23 cellular contexts compared by ENCODE assay signal in the genomic region with DNA sequence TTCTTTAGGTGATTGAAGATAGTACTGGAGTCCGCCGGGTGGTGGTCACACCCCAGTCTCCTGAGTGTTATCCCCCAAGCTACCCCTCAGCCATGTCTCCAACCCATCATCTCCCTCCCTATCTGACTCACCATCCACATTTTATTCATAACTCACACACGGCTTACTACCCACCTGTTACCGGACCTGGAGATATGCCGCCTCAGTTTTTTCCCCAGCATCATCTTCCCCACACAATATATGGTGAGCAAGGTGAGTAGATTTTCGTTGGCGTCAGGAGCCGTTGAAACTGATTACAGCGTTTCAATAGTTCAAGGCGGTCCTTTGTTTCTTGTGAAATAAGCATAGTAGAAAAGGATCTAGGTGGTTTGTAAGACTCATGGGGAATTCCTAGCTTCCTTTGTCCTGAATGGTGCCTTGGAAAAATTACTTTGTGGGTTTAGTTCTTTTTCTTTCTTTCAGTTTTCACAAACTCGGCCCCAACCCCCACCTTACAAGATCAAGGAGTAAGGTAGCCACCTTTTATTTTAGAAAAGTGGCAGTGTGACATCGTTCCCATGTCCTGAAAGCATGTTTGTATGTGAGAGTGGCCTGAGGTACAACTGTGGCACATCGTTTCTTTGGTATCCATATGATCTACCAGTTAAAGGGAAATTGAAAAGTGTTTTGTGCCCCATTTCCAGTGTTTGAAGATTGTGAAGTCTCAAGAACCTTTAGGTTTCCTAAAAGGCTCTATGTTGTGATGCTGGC.
DNase-seq lines count a peak whose midpoint lies in the region; ATAC-seq and TF ChIP-seq lines count a peak whose summit lies in the region.
"Had no signal": no experiment of that assay in that cellular context is flagged by ENCODE, and none has a peak within 500 bp of the region (broad histone marks: within the 10 kb centered on the region; RNA-seq: fewer than 3 reads in every experiment).

No MANE protein-coding gene starts in this region.

- H3K4me1 ChIP-seq in HUES48 (ENCODE audit: control insufficient read depth, insufficient read depth, low read length) (peaks cover 28% of the 10 kb centered on the region), osteoblast (ENCODE audit: insufficient read depth, low read length) (peaks cover 12% of the 10 kb centered on the region), heart left ventricle (peaks cover 0 to 49% (median 16%) of the 10 kb centered on the region in 12 donors)

- H3K9me3 ChIP-seq in HUES48 (ENCODE audit: control insufficient read depth, insufficient read depth, low read length), result no peaks in the 10 kb centered on the region
- no peaks in the 10 kb centered on the region for H3K9me3 ChIP-seq in osteoblast (ENCODE audit: low read depth, low read length)
- H3K9me3 ChIP-seq in heart left ventricle, result peaks cover 0 to 8% (median 0%) of the 10 kb centered on the region in 12 donors
- H3K9me3 ChIP-seq: MG63, neutrophil had no signal

- peaks cover 42 to 50% of the 10 kb centered on the region in 2 donors for H3K36me3 Mint-ChIP-seq in CD14-positive monocyte

- intact Hi-C loops in CD14-positive monocyte (cut with micrococcal nuclease) (no loop called here), heart left ventricle (cut with DNase I) (no loop called here)

- no peak overlapping the region for H3K4me3 Mint-ChIP-seq in CD14-positive monocyte
- H3K4me3 Mint-ChIP-seq: activated CD8-positive, alpha-beta T cell treated with anti-CD3 and anti-CD28 coated beads for 36 hours; stimulated activated effector memory CD8-positive, alpha-beta T cell treated with anti-CD3 and anti-CD28 coated beads, Interleukin-12 subunit alpha, Interleukin-12 subunit beta, amount 100 ng/mL, for 72 hours had no signal

- no peak overlapping the region for H2AFZ ChIP-seq in osteoblast (ENCODE audit: low read length)

- ATAC-seq in heart left ventricle, result no peak
- ATAC-seq: activated CD8-positive, alpha-beta T cell treated with anti-CD3 and anti-CD28 coated beads for 36 hours; left cardiac atrium; stimulated activated effector memory CD8-positive, alpha-beta T cell treated with anti-CD3 and anti-CD28 coated beads, Interleukin-12 subunit alpha, Interleukin-12 subunit beta, amount 100 ng/mL, for 72 hours had no signal

- peak overlapping the region; percentile 58 for H3K27ac ChIP-seq in HUES48 (ENCODE audit: low read depth, low read length)
- peak overlapping the region; percentile 62 for H3K27ac ChIP-seq in osteoblast (ENCODE audit: low read depth, low read length)
- H3K27ac ChIP-seq in heart left ventricle, result no peak overlapping the region
- H3K27ac ChIP-seq: C4-2B had no signal

- H3K4me3 ChIP-seq in HUES48 (ENCODE audit: low read depth, low read length), result no peak overlapping the region
- H3K4me3 ChIP-seq in osteoblast (ENCODE audit: insufficient read depth, low read length), result no peak overlapping the region
- H3K4me3 ChIP-seq in heart left ventricle, result no peak overlapping the region
- H3K4me3 ChIP-seq: MG63, skin epidermis had no signal

- WGBS in heart left ventricle, 4 donors, result 95 to 96% (median 95%) methylated on average over 13 of the region's 13 CpGs

- H3K79me2 ChIP-seq in osteoblast (ENCODE audit: insufficient read depth, low read length), result peaks cover 83% of the 10 kb centered on the region

- H3K27me3 ChIP-seq in HUES48 (ENCODE audit: control insufficient read depth, insufficient read depth, low read length) (no peaks in the 10 kb centered on the region), osteoblast (ENCODE audit: insufficient read depth, low read length) (no peaks in the 10 kb centered on the region), heart left ventricle (no peaks in the 10 kb centered on the region)
- H3K27me3 ChIP-seq: MG63, neutrophil had no signal

- H4K20me1 ChIP-seq in osteoblast (ENCODE audit: insufficient read depth, low read length), result peaks cover 23% of the 10 kb centered on the region

- peak overlapping the region in 4 of 7 donors; percentile 0 to 73 (median 58) for H3K27ac Mint-ChIP-seq in CD14-positive monocyte
- H3K27ac Mint-ChIP-seq: activated CD8-positive, alpha-beta T cell treated with anti-CD3 and anti-CD28 coated beads for 36 hours; stimulated activated effector memory CD8-positive, alpha-beta T cell treated with anti-CD3 and anti-CD28 coated beads, Interleukin-12 subunit alpha, Interleukin-12 subunit beta, amount 100 ng/mL, for 72 hours had no signal

- TF ChIP-seq CTCF in CD14-positive monocyte (IDR thresholded peaks at IDR 0.05) (no peak), osteoblast (IDR thresholded peaks at IDR 0.05; ENCODE audit: extremely low read depth, low read depth, low read length) (no peak), heart left ventricle (IDR thresholded peaks at IDR 0.05) (no peak)

- no peak overlapping the region for H3K4me2 ChIP-seq in osteoblast (ENCODE audit: insufficient read depth, low read length)

- H3K36me3 ChIP-seq in HUES48 (ENCODE audit: control insufficient read depth, insufficient read depth, low read length), result peaks cover 3% of the 10 kb centered on the region
- H3K36me3 ChIP-seq in osteoblast (ENCODE audit: insufficient read depth, low read length), result peaks cover 34% of the 10 kb centered on the region
- H3K36me3 ChIP-seq in heart left ventricle, result peaks cover 0 to 35% (median 26%) of the 10 kb centered on the region in 9 donors

- peaks cover 4% of the 10 kb centered on the region for H3K4me1 Mint-ChIP-seq in CD14-positive monocyte

- TF ChIP-seq POLR2A in heart left ventricle (IDR thresholded peaks at IDR 0.05), result no peak

- no peak for DNase-seq in CD14-positive monocyte (ENCODE audit: low spot score)
- DNase-seq in astrocyte of the hippocampus (ENCODE audit: low read depth, low spot score), result peak; percentile 47
- DNase-seq in osteoblast (ENCODE audit: insufficient read length, low spot score, missing footprints), result no peak
- DNase-seq in NCI-H526 (lab: John Stamatoyannopoulos, UW), result no peak
- DNase-seq in D341Med (ENCODE audit: low spot score), result no peak
- DNase-seq in NCI-H2081 treated with DMSO at 0.1 percent for 48 hours (lab: John Stamatoyannopoulos, UW), result no peak
- no peak for DNase-seq in heart left ventricle
- DNase-seq: activated CD4-positive, CD25-positive, alpha-beta regulatory T cell; activated CD8-positive, alpha-beta T cell treated with anti-CD3 and anti-CD28 coated beads for 36 hours; activated gamma-delta T cell; amniotic stem cell; caudate nucleus; left cardiac atrium; mesenchymal stem cell; MG63; NCI-H446 treated with DMSO at 0.1 percent for 48 hours; OCI-M1; SHP77 had no signal

- no peak overlapping the region for H3K9ac ChIP-seq in HUES48 (ENCODE audit: low read depth, low read length)

- no peaks in the 10 kb centered on the region for H3K27me3 Mint-ChIP-seq in CD14-positive monocyte (ENCODE audit: low read depth in 3 of 3)
- H3K27me3 Mint-ChIP-seq: activated CD8-positive, alpha-beta T cell treated with anti-CD3 and anti-CD28 coated beads for 36 hours had no signal

- H3K9me3 Mint-ChIP-seq in CD14-positive monocyte, result peaks cover 0 to 2% (median 0%) of the 10 kb centered on the region in 7 donors

Comparison
In these comparisons a context has a peak if more than half of its experiments do, and no peak if none do; other contexts are left out.
1. H3K27ac ChIP-seq: peak in HUES48 (single experiment) and osteoblast (single experiment); none in heart left ventricle (0 of 12).